ENCODE assay signal across 8 cellular contexts in the genomic region with DNA sequence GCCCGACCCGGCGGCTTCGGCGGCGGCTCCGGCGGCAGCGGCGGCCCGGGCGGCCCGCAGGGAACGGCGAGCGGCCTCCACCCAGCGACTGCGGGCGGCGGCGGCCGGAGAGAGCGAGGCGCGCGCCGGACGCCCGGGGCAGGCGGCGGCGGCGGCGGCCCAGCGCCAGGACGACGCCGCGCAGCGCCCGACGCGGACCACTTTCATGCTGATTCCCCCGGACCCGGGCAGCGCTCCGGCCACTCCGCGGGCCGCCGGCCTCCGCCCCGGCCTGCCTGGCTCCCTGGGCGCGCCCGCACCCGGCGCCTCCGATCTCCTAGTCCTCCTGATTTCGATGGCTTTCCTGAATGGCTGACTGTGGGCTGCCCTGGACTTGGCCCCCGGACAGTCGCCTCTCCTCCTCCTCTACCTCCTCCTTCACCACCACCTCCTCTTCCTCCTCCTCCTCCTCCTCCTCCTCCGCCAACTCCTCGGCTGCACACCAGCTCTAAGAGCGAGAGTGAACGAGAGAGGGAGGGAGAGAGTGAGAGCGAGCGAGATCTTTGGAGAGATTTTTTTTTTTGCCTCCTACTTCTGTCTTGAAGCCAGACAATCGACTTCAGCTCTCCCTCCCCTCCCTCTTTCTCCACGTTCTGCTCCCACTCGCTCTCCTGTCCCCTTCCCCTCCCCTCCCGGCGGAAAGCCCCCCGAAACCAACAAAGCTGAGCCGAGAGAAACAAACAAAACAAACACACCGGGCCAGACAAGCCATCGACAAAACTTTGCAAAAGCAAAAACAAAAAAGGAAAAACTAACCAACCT. TPM values are rescaled to one million over a fixed set of nuclear protein-coding genes. Genes with fewer than 3 reads are reported as not detected.
DNase-seq lines count a peak whose midpoint lies in the region; ATAC-seq and TF ChIP-seq lines count a peak whose summit lies in the region.

No MANE protein-coding gene starts in this region.

- no CpG with 5 or more reads among the region's 77 CpGs for WGBS in trophoblast cell (ENCODE audit: extremely low coverage, insufficient coverage, insufficient read length)

- H3K4me3 Mint-ChIP-seq in activated naive CD4-positive, alpha-beta T cell treated with anti-CD3 and anti-CD28 coated beads, Interleukin-2, amount 50 U/mL, for 24 hours = peak overlapping the region; percentile 64

- no peak overlapping the region for H2BK12ac ChIP-seq in trophoblast cell (ENCODE audit: low read length)

- peak overlapping the region; percentile 73 for H4K8ac ChIP-seq in trophoblast cell (ENCODE audit: low read depth, low read length)

- H3K27ac Mint-ChIP-seq in activated naive CD4-positive, alpha-beta T cell treated with anti-CD3 and anti-CD28 coated beads, Interleukin-2, amount 50 U/mL, for 24 hours = no peak overlapping the region

- H3K4ac ChIP-seq in trophoblast cell (ENCODE audit: low read depth, low read length) = peak overlapping the region; percentile 73

- DNase-seq in activated naive CD4-positive, alpha-beta T cell treated with Interleukin-2 at 50 U/mL for 16 hours = no peak
- DNase-seq in SW480 (ENCODE audit: low spot score) = peak; percentile 30
- peak; percentile 64 for DNase-seq in fibroblast of the aortic adventitia (ENCODE audit: low read depth)
- DNase-seq in trophoblast cell = peak; percentile 39 to 68
- DNase-seq in H4 (ENCODE audit: low spot score) = no peak
- DNase-seq in DMS114 treated with DMSO at 0.1 percent for 48 hours (lab: John Stamatoyannopoulos, UW; ENCODE audit: unreplicated experiment) = no peak

- H4K12ac ChIP-seq in trophoblast cell (ENCODE audit: low read depth, low read length) = no peak overlapping the region

- peak overlapping the region; percentile 72 for H3K4me2 ChIP-seq in trophoblast cell (ENCODE audit: low read length)

- peak overlapping the region; percentile 74 for H3K18ac ChIP-seq in trophoblast cell (ENCODE audit: low read length)

- H3K36me3 ChIP-seq in trophoblast cell (ENCODE audit: control insufficient read depth in 1 of 2, insufficient read depth in 2 of 2, low read length in 2 of 2) = peaks cover 23 to 24% of the 10 kb centered on the region in 2 experiments

- ATAC-seq in GM19452 (IDR thresholded peaks at IDR 0.05; ENCODE audit: unreplicated experiment) = no peak

- peak overlapping the region; percentile 49 for H3K9ac ChIP-seq in trophoblast cell (ENCODE audit: low read length)

- peak overlapping the region; percentile 42 for H4K91ac ChIP-seq in trophoblast cell (ENCODE audit: low read depth, low read length)

- H3K4me3 ChIP-seq in fibroblast of the aortic adventitia (ENCODE audit: low read depth, low read length) (peak overlapping the region; percentile 96), trophoblast cell (ENCODE audit: low read depth, low read length) (peak overlapping the region; percentile 92)

- peaks cover 26% of the 10 kb centered on the region for H3K4me1 Mint-ChIP-seq in activated naive CD4-positive, alpha-beta T cell treated with anti-CD3 and anti-CD28 coated beads, Interleukin-2, amount 50 U/mL, for 24 hours

- H3K27me3 ChIP-seq in trophoblast cell (ENCODE audit: insufficient read depth, low read length) = no peaks in the 10 kb centered on the region

- peak overlapping the region; percentile 28 for H2BK120ac ChIP-seq in trophoblast cell (ENCODE audit: insufficient read depth, low read length, poor library complexity)

- H2AK5ac ChIP-seq in trophoblast cell (ENCODE audit: low read length) = no peak overlapping the region

- H3K14ac ChIP-seq in trophoblast cell (ENCODE audit: low read length) = peak overlapping the region; percentile 85

- peak overlapping the region; percentile 23 for H2AFZ ChIP-seq in trophoblast cell (ENCODE audit: insufficient read depth, low read length, poor library complexity)

- no peaks in the 10 kb centered on the region for H3K9me3 ChIP-seq in trophoblast cell (ENCODE audit: insufficient read depth, low read depth, low read length)

- H3K79me1 ChIP-seq in trophoblast cell (ENCODE audit: low read length) = peaks cover 51% of the 10 kb centered on the region

- H3K23ac ChIP-seq in trophoblast cell (ENCODE audit: low read length) = no peak overlapping the region

- peaks cover 59% of the 10 kb centered on the region for H3K27me3 Mint-ChIP-seq in activated naive CD4-positive, alpha-beta T cell treated with anti-CD3 and anti-CD28 coated beads, Interleukin-2, amount 50 U/mL, for 24 hours

- H3K79me2 ChIP-seq in trophoblast cell (ENCODE audit: control insufficient read depth, insufficient read depth, low read length, poor library complexity) = peaks cover 42% of the 10 kb centered on the region

- peaks cover 14% of the 10 kb centered on the region for H3K9me3 Mint-ChIP-seq in activated naive CD4-positive, alpha-beta T cell treated with anti-CD3 and anti-CD28 coated beads, Interleukin-2, amount 50 U/mL, for 24 hours

- H2BK5ac ChIP-seq in trophoblast cell (ENCODE audit: low read depth, low read length, poor library complexity) = peak overlapping the region; percentile 75

- no peaks in the 10 kb centered on the region for H3K36me3 Mint-ChIP-seq in activated naive CD4-positive, alpha-beta T cell treated with anti-CD3 and anti-CD28 coated beads, Interleukin-2, amount 50 U/mL, for 24 hours

- H3K27ac ChIP-seq in trophoblast cell (ENCODE audit: low read depth, low read length) = peak overlapping the region; percentile 99

- peaks cover 17 to 27% of the 10 kb centered on the region in 2 experiments for H3K4me1 ChIP-seq in trophoblast cell (ENCODE audit: control insufficient read depth in 1 of 2, insufficient read depth in 2 of 2, low read length in 2 of 2)

- TF ChIP-seq CTCF in fibroblast of the aortic adventitia (IDR thresholded peaks at IDR 0.05; ENCODE audit: insufficient read depth, low read length) = no peak

RNA-seq across cellular contexts. Expression of a gene that starts 0.8 kb away (rescaled TPM):
- total RNA-seq in fibroblast of the aortic adventitia (ENCODE audit: low replicate concordance) = 15.5 and 20.2 TPM in 2 replicates
- 91.9 and 99.1 TPM in 2 replicates for polyA plus RNA-seq in trophoblast cell (2013)
- total RNA-seq in H4 (2014; rRNA removed; shearing (Covaris generic)) = 3.1 and 4.0 TPM in 2 replicates

Comparison
In these comparisons a context has a peak if more than half of its experiments do, and no peak if none do; other contexts are left out.
1. DNase-seq: peak in SW480 (single experiment), fibroblast of the aortic adventitia (single experiment) and trophoblast cell (2 of 2); none in activated naive CD4-positive, alpha-beta T cell treated with Interleukin-2 at 50 U/mL for 16 hours (single experiment), H4 (single experiment) and DMS114 treated with DMSO at 0.1 percent for 48 hours (single experiment).